ENCODE assay signal across 2 cellular contexts in the genomic region with DNA sequence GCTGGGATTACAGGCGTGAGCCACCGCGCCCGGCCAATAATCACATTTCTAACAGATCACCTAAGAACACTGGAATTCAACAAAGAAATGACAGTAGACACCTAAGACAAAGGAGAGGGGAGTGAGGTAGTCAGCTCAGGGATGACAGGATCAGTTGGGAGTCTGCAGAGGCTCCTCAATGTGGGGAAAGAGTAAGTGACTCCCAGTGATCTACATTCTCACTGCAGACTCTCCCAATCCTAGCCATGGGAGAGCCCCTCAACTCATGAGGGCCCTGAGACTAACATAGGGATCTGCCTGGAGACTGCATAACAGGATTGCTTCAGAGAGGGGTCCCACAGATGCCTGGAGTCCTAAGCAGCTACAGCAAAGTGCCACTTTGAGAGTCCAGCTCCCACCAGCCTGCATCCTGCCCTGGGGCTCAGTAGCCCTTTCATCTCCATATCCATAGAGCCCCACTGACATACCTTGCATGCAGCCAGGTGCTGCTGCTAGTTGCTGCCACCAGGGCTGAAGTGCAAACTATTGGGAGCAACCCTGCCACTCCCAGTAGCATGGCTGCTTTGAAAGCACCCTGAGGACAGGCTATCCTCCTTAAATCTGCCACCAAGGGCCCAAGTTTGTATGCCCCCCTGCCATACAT.
TF ChIP-seq lines count a peak whose summit lies in the region.

No MANE protein-coding gene starts in this region.

TF ChIP-seq in HepG2, 621 proteins besides CTCF, POLR2A, EP300 and RAD21:
- no peak for TF ChIP-seq ZNF335 (CRISPR knock-in tag; IDR thresholded peaks at IDR 0.05)
- TF ChIP-seq ZFP82 (CRISPR knock-in tag; IDR thresholded peaks at IDR 0.05; ENCODE audit: borderline replicate concordance), result no peak
- no peak for TF ChIP-seq FOXM1 (CRISPR knock-in tag; IDR thresholded peaks at IDR 0.05)
- TF ChIP-seq FOXJ3 (CRISPR knock-in tag; IDR thresholded peaks at IDR 0.05; ENCODE audit: borderline replicate concordance), result no peak
- no peak for TF ChIP-seq ZBTB1 (CRISPR knock-in tag; IDR thresholded peaks at IDR 0.05; ENCODE audit: borderline replicate concordance)
- TF ChIP-seq, protein P1, sequence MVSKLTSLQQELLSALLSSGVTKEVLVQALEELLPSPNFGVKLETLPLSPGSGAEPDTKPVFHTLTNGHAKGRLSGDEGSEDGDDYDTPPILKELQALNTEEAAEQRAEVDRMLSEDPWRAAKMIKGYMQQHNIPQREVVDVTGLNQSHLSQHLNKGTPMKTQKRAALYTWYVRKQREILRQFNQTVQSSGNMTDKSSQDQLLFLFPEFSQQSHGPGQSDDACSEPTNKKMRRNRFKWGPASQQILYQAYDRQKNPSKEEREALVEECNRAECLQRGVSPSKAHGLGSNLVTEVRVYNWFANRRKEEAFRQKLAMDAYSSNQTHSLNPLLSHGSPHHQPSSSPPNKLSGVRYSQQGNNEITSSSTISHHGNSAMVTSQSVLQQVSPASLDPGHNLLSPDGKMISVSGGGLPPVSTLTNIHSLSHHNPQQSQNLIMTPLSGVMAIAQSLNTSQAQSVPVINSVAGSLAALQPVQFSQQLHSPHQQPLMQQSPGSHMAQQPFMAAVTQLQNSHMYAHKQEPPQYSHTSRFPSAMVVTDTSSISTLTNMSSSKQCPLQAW (CRISPR knock-in tag; IDR thresholded peaks at IDR 0.05), result no peak
- no peak for TF ChIP-seq ZBTB25 (CRISPR knock-in tag; IDR thresholded peaks at IDR 0.05)
- TF ChIP-seq RXRB (CRISPR knock-in tag; IDR thresholded peaks at IDR 0.05; ENCODE audit: borderline replicate concordance), result no peak
- TF ChIP-seq ZNF225 (CRISPR knock-in tag; IDR thresholded peaks at IDR 0.05), result no peak
- TF ChIP-seq TOPORS (CRISPR knock-in tag; IDR thresholded peaks at IDR 0.05), result no peak

TF ChIP-seq in H1, 55 proteins besides CTCF, POLR2A, EP300 and RAD21:
- no peak for TF ChIP-seq KDM1A (IDR thresholded peaks at IDR 0.05; ENCODE audit: borderline replicate concordance, low read length)
- TF ChIP-seq SP4 (IDR thresholded peaks at IDR 0.05; ENCODE audit: low read length), result no peak
- no peak for TF ChIP-seq CHD7 (IDR thresholded peaks at IDR 0.05; ENCODE audit: insufficient replicate concordance, low read length)
- TF ChIP-seq KDM5A (IDR thresholded peaks at IDR 0.05; ENCODE audit: low read length), result no peak
- no peak for TF ChIP-seq MAFK (IDR thresholded peaks at IDR 0.05; ENCODE audit: low read depth, low read length)
- TF ChIP-seq POU5F1 (IDR thresholded peaks at IDR 0.05; ENCODE audit: low read depth, low read length), result no peak
- TF ChIP-seq TCF12 (IDR thresholded peaks at IDR 0.05; ENCODE audit: low read depth, low read length), result no peak
- TF ChIP-seq ZNF274 (IDR thresholded peaks at IDR 0.05; ENCODE audit: borderline replicate concordance, extremely low read depth, low read length), result no peak
- TF ChIP-seq POLR2AphosphoS5 (IDR thresholded peaks at IDR 0.05; ENCODE audit: low read depth, low read length), result no peak
- no peak for TF ChIP-seq JUND (IDR thresholded peaks at IDR 0.05; ENCODE audit: low read length)
- TF ChIP-seq SAP30 (IDR thresholded peaks at IDR 0.05; ENCODE audit: insufficient read depth, insufficient replicate concordance, low read length), result no peak
- TF ChIP-seq BRCA1 (IDR thresholded peaks at IDR 0.05; ENCODE audit: low read depth, low read length), result no peak
- TF ChIP-seq E2F6 (IDR thresholded peaks at IDR 0.05), result no peak
- TF ChIP-seq, protein P2, sequence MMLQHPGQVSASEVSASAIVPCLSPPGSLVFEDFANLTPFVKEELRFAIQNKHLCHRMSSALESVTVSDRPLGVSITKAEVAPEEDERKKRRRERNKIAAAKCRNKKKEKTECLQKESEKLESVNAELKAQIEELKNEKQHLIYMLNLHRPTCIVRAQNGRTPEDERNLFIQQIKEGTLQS (IDR thresholded peaks at IDR 0.05; ENCODE audit: insufficient read depth, low read depth, low read length), result no peak
- TF ChIP-seq KDM4A (IDR thresholded peaks at IDR 0.05; ENCODE audit: low read depth, low read length, severe bottlenecking), result no peak
- no peak for TF ChIP-seq EZH2 (IDR thresholded peaks at IDR 0.05; ENCODE audit: low read depth, low read length, severe bottlenecking)
- TF ChIP-seq SIX5 (IDR thresholded peaks at IDR 0.05; ENCODE audit: low read depth, low read length), result no peak
